Comparison of ENCODE assay signal across 12 cellular contexts in genomic region chr21:25215698-25216384, GRCh38.
DNase-seq lines count a peak whose midpoint lies in the region; ATAC-seq and TF ChIP-seq lines count a peak whose summit lies in the region.
"Had no signal": no experiment of that assay in that cellular context is flagged by ENCODE, and none has a peak within 500 bp of the region (broad histone marks: within the 10 kb centered on the region; RNA-seq: fewer than 3 reads in every experiment).

No MANE protein-coding gene starts in this region.

- ATAC-seq in GM18505 (IDR thresholded peaks at IDR 0.05; ENCODE audit: unreplicated experiment) (peak; percentile 96), GM19468 (IDR thresholded peaks at IDR 0.05; ENCODE audit: extremely low read depth, unreplicated experiment) (peak; percentile 91), HG02938 (IDR thresholded peaks at IDR 0.05; ENCODE audit: unreplicated experiment) (peak; percentile 99), HG03565 (IDR thresholded peaks at IDR 0.05; ENCODE audit: unreplicated experiment) (peak; percentile 98)
- ATAC-seq: T-cell had no signal

- intact Hi-C loops in posterior vena cava (cut with DNase I): no loop called here

- TF ChIP-seq POLR2A in GM18505 (IDR thresholded peaks at IDR 0.05; ENCODE audit: borderline replicate concordance, extremely low read depth, insufficient read depth, insufficient read length): no peak

- DNase-seq in hippocampal formation (lab: John Stamatoyannopoulos, UW) (no peak), GDM1 (lab: John Stamatoyannopoulos, UW) (no peak), posterior vena cava (ENCODE audit: low spot score) (no peak)
- no peak for DNase-seq in activated CD4-positive, CD25-positive, alpha-beta regulatory T cell (lab: John Stamatoyannopoulos, UW)
- DNase-seq: activated CD8-positive, alpha-beta memory T cell treated with anti-CD3 and anti-CD28 coated beads, Interleukin-2, amount 50 U/mL, for 4 hours; NCI-H1417; NK-92 treated with Interleukin-12 subunit alpha and Interleukin-12 subunit beta, amount 100 ng/mL, for 24 hours; T-cell had no signal
